ENCODE assay signal across 1 cellular context in the genomic region with DNA sequence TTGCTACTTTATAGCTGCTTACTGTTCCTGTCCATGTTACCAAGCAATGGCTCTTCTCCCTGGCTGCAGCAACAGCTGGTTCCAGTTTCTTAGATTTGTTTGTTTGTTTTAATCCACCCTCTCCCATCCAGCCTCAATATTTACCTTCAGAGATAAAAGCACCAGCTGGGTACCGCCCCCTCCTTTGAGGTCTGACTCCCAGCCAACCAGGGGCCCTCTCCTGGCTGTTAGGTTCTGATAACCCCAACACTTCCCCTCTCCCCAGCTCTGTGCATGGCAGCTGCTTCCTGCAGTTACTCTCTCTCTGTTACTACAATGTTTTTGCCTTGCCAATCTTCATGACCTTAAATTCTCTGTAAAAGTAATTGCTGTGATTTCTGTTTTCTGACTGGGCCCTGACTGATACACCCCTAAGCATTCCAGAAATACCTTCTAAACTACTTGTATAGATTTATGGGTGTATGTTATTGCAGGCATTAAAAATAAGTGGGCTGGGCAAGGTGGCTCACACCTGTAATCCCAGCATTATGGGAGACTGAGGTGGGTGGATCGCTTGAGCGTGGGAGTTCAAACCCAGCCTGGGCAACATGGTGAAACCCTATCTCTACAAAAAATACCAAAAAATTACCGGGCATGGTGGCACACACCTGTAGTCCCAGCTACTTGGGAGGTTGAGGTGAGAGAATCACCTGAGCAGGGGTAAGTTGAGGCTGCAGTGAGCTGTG.
TF ChIP-seq lines count a peak whose summit lies in the region.

No MANE protein-coding gene starts in this region.

TF ChIP-seq in K562, 482 proteins besides CTCF, POLR2A, EP300 and RAD21 (continued from another document and continues in another):
- TF ChIP-seq CHD7 (IDR thresholded peaks at IDR 0.05; ENCODE audit: low read depth, low read length): no peak
- no peak for TF ChIP-seq KAT8 (IDR thresholded peaks at IDR 0.05; ENCODE audit: low read depth)
- no peak for TF ChIP-seq ELF4 (CRISPR knock-in tag; IDR thresholded peaks at IDR 0.05)
- TF ChIP-seq HDAC2 (IDR thresholded peaks at IDR 0.05): peak; percentile 89
- TF ChIP-seq HMGXB4 (CRISPR knock-in tag; IDR thresholded peaks at IDR 0.05): no peak
- no peak for TF ChIP-seq KHSRP (IDR thresholded peaks at IDR 0.05)
- TF ChIP-seq PCBP2 (IDR thresholded peaks at IDR 0.05; ENCODE audit: low read depth, low read length, poor library complexity, severe bottlenecking): no peak
- TF ChIP-seq ERF (CRISPR knock-in tag; IDR thresholded peaks at IDR 0.05): no peak
- TF ChIP-seq KDM1A (IDR thresholded peaks at IDR 0.05): peak; percentile 94 to 95
- TF ChIP-seq NCOA6 (IDR thresholded peaks at IDR 0.05): no peak
- no peak for TF ChIP-seq BMI1 (IDR thresholded peaks at IDR 0.05; ENCODE audit: low read length)
- peak; percentile 87 for TF ChIP-seq TAL1 (IDR thresholded peaks at IDR 0.05)
- TF ChIP-seq ASH1L (IDR thresholded peaks at IDR 0.05; ENCODE audit: borderline replicate concordance, low read depth, partially characterized antibody): no peak
- peak; percentile 22; the same call in 1 of the 2 replicates for TF ChIP-seq ESRRA (IDR thresholded peaks at IDR 0.05; ENCODE audit: borderline replicate concordance, low read depth)
- no peak for TF ChIP-seq ZBTB2 (IDR thresholded peaks at IDR 0.05)
- TF ChIP-seq, protein P1, sequence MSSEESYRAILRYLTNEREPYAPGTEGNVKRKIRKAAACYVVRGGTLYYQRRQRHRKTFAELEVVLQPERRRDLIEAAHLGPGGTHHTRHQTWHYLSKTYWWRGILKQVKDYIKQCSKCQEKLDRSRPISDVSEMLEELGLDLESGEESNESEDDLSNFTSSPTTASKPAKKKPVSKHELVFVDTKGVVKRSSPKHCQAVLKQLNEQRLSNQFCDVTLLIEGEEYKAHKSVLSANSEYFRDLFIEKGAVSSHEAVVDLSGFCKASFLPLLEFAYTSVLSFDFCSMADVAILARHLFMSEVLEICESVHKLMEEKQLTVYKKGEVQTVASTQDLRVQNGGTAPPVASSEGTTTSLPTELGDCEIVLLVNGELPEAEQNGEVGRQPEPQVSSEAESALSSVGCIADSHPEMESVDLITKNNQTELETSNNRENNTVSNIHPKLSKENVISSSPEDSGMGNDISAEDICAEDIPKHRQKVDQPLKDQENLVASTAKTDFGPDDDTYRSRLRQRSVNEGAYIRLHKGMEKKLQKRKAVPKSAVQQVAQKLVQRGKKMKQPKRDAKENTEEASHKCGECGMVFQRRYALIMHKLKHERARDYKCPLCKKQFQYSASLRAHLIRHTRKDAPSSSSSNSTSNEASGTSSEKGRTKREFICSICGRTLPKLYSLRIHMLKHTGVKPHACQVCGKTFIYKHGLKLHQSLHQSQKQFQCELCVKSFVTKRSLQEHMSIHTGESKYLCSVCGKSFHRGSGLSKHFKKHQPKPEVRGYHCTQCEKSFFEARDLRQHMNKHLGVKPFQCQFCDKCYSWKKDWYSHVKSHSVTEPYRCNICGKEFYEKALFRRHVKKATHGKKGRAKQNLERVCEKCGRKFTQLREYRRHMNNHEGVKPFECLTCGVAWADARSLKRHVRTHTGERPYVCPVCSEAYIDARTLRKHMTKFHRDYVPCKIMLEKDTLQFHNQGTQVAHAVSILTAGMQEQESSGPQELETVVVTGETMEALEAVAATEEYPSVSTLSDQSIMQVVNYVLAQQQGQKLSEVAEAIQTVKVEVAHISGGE (CRISPR knock-in tag; IDR thresholded peaks at IDR 0.05): peak in 1 of 3 experiments; percentile 32; a peak in 1 of 6 replicates
- TF ChIP-seq ZNF584 (CRISPR knock-in tag; IDR thresholded peaks at IDR 0.05; ENCODE audit: low read depth): no peak
- TF ChIP-seq KLF13 (tag; IDR thresholded peaks at IDR 0.05; ENCODE audit: borderline replicate concordance, low read depth): no peak
- TF ChIP-seq ZNF639 (CRISPR knock-in tag; conservative IDR thresholded peaks at IDR 0.05 in 1 of 2, IDR thresholded peaks at IDR 0.05 in 1 of 2): no peak
- TF ChIP-seq NEUROD1 (IDR thresholded peaks at IDR 0.05; ENCODE audit: borderline replicate concordance, low read depth, low read length, partially characterized antibody): no peak
- no peak for TF ChIP-seq POLR2H (tag; IDR thresholded peaks at IDR 0.05; ENCODE audit: low read depth)
- TF ChIP-seq, protein P2, sequence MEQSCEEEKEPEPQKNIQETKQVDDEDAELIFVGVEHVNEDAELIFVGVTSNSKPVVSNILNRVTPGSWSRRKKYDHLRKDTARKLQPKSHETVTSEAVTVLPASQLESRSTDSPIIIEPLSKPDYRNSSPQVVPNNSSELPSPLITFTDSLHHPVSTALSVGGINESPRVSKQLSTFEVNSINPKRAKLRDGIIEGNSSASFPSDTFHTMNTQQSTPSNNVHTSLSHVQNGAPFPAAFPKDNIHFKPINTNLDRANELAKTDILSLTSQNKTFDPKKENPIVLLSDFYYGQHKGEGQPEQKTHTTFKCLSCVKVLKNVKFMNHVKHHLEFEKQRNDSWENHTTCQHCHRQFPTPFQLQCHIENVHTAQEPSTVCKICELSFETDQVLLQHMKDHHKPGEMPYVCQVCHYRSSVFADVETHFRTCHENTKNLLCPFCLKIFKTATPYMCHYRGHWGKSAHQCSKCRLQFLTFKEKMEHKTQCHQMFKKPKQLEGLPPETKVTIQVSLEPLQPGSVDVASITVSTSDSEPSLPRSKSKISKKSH (CRISPR knock-in tag; IDR thresholded peaks at IDR 0.05): no peak
- TF ChIP-seq, protein P3, sequence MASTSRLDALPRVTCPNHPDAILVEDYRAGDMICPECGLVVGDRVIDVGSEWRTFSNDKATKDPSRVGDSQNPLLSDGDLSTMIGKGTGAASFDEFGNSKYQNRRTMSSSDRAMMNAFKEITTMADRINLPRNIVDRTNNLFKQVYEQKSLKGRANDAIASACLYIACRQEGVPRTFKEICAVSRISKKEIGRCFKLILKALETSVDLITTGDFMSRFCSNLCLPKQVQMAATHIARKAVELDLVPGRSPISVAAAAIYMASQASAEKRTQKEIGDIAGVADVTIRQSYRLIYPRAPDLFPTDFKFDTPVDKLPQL (IDR thresholded peaks at IDR 0.05; ENCODE audit: extremely low read depth, insufficient read length): no peak
- TF ChIP-seq EGR1 (conservative IDR thresholded peaks at IDR 0.05): peak; percentile 83
- no peak for TF ChIP-seq SRSF1 (IDR thresholded peaks at IDR 0.05; ENCODE audit: low read depth, low read length)
- TF ChIP-seq NCOA2 (IDR thresholded peaks at IDR 0.05; ENCODE audit: partially characterized antibody in 2 of 2): peak in 1 of 2 experiments; percentile 17
- no peak for TF ChIP-seq ZNF75A (CRISPR knock-in tag; IDR thresholded peaks at IDR 0.05)
- TF ChIP-seq, protein P4, sequence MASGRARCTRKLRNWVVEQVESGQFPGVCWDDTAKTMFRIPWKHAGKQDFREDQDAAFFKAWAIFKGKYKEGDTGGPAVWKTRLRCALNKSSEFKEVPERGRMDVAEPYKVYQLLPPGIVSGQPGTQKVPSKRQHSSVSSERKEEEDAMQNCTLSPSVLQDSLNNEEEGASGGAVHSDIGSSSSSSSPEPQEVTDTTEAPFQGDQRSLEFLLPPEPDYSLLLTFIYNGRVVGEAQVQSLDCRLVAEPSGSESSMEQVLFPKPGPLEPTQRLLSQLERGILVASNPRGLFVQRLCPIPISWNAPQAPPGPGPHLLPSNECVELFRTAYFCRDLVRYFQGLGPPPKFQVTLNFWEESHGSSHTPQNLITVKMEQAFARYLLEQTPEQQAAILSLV (tag; IDR thresholded peaks at IDR 0.05): no peak
